8 cellular contexts compared by ENCODE assay signal in genomic region chr7:92135490-92135889, GRCh38. TPM values are rescaled to one million over a fixed set of nuclear protein-coding genes. Genes with fewer than 3 reads are reported as not detected.
DNase-seq lines count a peak whose midpoint lies in the region; ATAC-seq, FAIRE-seq and TF ChIP-seq lines count a peak whose summit lies in the region.

No MANE protein-coding gene starts in this region.

- WGBS in pancreas, 2 donors, result 25 to 30% methylated on average over 7 of the region's 7 CpGs

- H3K9ac ChIP-seq in ES-I3 (ENCODE audit: low read depth, low read length) (peak overlapping the region; percentile 77), endocrine pancreas (ENCODE audit: control insufficient read depth, insufficient read depth, low read length) (peak overlapping the region; percentile 99)

- POLR2A ChIA-PET in Panc1 (lab: Charles Lee), result no interaction called here

- no peaks in the 10 kb centered on the region for H3K27me3 ChIP-seq in Panc1 (ENCODE audit: control insufficient read depth, insufficient read depth, low read length)
- no peaks in the 10 kb centered on the region for H3K27me3 ChIP-seq in endocrine pancreas (ENCODE audit: control insufficient read depth, insufficient read depth, low read length)
- H3K27me3 ChIP-seq in pancreas, result no peaks in the 10 kb centered on the region

- in situ Hi-C loops in Panc1 (cut with HindIII; ENCODE audit: low pct_unique_long_range_greater_than_20kb, low sequenced_read_pairs), result no loop called here

- CTCF ChIA-PET in Panc1 (lab: Charles Lee), result no interaction called here

- TF ChIP-seq CTCF in Panc1 (IDR thresholded peaks at IDR 0.05) (no peak), pancreas (IDR thresholded peaks at IDR 0.05) (no peak)

- FAIRE-seq in pancreas (lab: Jason Lieb, UNC), result no peak

- H3K4me1 ChIP-seq in ES-I3 (ENCODE audit: insufficient read depth, low read length) (no peaks in the 10 kb centered on the region), Panc1 (ENCODE audit: control insufficient read depth, insufficient read depth, low read length) (peaks cover 18% of the 10 kb centered on the region), endocrine pancreas (ENCODE audit: control insufficient read depth, insufficient read depth, low read length) (peaks cover 25% of the 10 kb centered on the region), pancreas (peaks cover 0 to 15% (median 4%) of the 10 kb centered on the region in 3 donors)

- BruUV-seq in Panc1 (replicated peaks; lab: Mats Ljungman, UMichigan), result no TSS peak

- intact Hi-C loops in Panc1 (cut with micrococcal nuclease; ENCODE audit: unreplicated experiment) (loop anchor here (10.0 kb wide), 1 partner anchor 309 kb away; the partner anchor contains the start of gene GATAD1), pancreas (cut with DNase I) (loop anchor here in 1 of 3 donors (10.0 kb wide), 1 partner anchor 309 kb away; the partner anchor contains the start of gene GATAD1)

- ATAC-seq in Panc1 (no peak), pancreas (no peak), GM21367 (IDR thresholded peaks at IDR 0.05; ENCODE audit: unreplicated experiment) (no peak)

- no peaks in the 10 kb centered on the region for H3K9me3 ChIP-seq in ES-I3 (ENCODE audit: control insufficient read depth, insufficient read depth, low read length)
- no peaks in the 10 kb centered on the region for H3K9me3 ChIP-seq in Panc1 (ENCODE audit: control insufficient read depth, insufficient read depth, low read depth, low read length)
- no peaks in the 10 kb centered on the region for H3K9me3 ChIP-seq in endocrine pancreas (ENCODE audit: control insufficient read depth, low read length)
- H3K9me3 ChIP-seq in pancreas, result no peaks in the 10 kb centered on the region

- H3K27ac ChIP-seq in Panc1 (ENCODE audit: low read length), result peak overlapping the region; percentile 90
- peak overlapping the region in 3 of 4 donors; percentile 92 to 98 (median 94) for H3K27ac ChIP-seq in pancreas

- DNase-seq in Panc1 (ENCODE audit: low read depth, low spot score) (no peak), pancreas (no peak), AG20443 (ENCODE audit: low spot score) (no peak), NCI-H1417 treated with DMSO at 0.1 percent for 48 hours (lab: John Stamatoyannopoulos, UW) (no peak), H4 (ENCODE audit: low spot score) (no peak)

- H3K4me3 ChIP-seq in Panc1 (ENCODE audit: low read depth in 2 of 2, low read length in 2 of 2) (peak overlapping the region; percentile 91 to 93), endocrine pancreas (ENCODE audit: control insufficient read depth, insufficient read depth, low read length) (peak overlapping the region; percentile 70), pancreas (peak overlapping the region in 3 of 4 donors; percentile 81 to 99 (median 89))

- 0 out of 2 replicates have a peak, but pooled peaks cover 5% of the 10 kb centered on the region for H3K36me3 ChIP-seq in ES-I3 (ENCODE audit: insufficient read depth, low read length)
- peaks cover under 1% of the 10 kb centered on the region; the same call in 1 of the 2 replicates for H3K36me3 ChIP-seq in Panc1 (ENCODE audit: control insufficient read depth, insufficient read depth, low read length)
- no peaks in the 10 kb centered on the region for H3K36me3 ChIP-seq in endocrine pancreas (ENCODE audit: control insufficient read depth, insufficient read depth, low read length)
- no peaks in the 10 kb centered on the region for H3K36me3 ChIP-seq in pancreas

RNA-seq across cellular contexts. Expression of gene CYP51A1, which starts 1.2 kb away (rescaled TPM):
- total RNA-seq in Panc1 (2021; ENCODE audit: unreplicated experiment) (131 TPM), pancreas (10 to 100 TPM; 24.0 to 43.5 (median 36.4) TPM)
- 60.3 TPM for polyA plus RNA-seq in Panc1 (2012; ENCODE audit: insufficient read length)
- polyA plus RNA-seq in pancreas, result 10 to 100 TPM in 1 of 2 donors, 1 to 10 TPM in 1; 9.6 to 24.1 TPM
- 146 and 147 TPM in 2 replicates for total RNA-seq in H4 (2014; rRNA removed; shearing (Covaris generic))

RNA-seq across cellular contexts. Expression of gene LRRD1, which starts 43.5 kb away (rescaled TPM):
- 0.05 TPM for total RNA-seq in Panc1 (2021; ENCODE audit: unreplicated experiment)
- not detected for polyA plus RNA-seq in Panc1 (2012; ENCODE audit: insufficient read length)
- total RNA-seq in pancreas, result not detected
- polyA plus RNA-seq in pancreas, result under 1 TPM in 1 of 2 donors, not detected in 1; 0.02 TPM
- total RNA-seq in H4 (2014; rRNA removed; shearing (Covaris generic)), result 0.12 TPM in 1 of 2 replicates, not detected in the other
